32 cellular contexts compared by ENCODE assay signal in the genomic region with DNA sequence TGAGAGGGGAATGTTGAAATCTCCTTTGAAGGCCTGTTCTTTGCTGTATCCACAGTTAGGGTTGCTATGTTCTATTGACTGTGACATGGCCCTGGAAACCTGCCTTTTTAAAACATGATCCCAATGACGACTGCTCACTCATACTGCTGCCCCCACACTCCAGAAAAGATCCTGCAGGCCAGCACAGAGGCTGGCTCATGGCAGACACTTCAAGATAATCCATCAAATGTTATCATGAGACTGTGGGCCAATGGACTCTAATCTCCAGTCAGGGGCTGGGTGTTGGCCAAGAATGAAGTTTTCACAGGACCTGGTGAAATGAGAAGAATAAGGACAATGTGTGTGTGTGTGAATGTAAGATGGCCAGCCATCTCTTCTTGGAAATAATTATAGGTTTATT.
"Had no signal": no experiment of that assay in that cellular context is flagged by ENCODE, and none has a peak within 500 bp of the region (broad histone marks: within the 10 kb centered on the region; RNA-seq: fewer than 3 reads in every experiment).

No MANE protein-coding gene starts in this region.

- H3K4me3 Mint-ChIP-seq: activated B cell treated with CpG ODN at 0.5 μM for 24 hours; activated CD8-positive, alpha-beta memory T cell treated with anti-CD3 and anti-CD28 coated beads, Interleukin-2, amount 10 ng/mL, durations not matched to agents 7 days and 5 days; activated CD8-positive, alpha-beta T cell treated with anti-CD3 and anti-CD28 coated beads for 36 hours; activated naive CD4-positive, alpha-beta T cell treated with anti-CD3 and anti-CD28 coated beads, Interleukin-2, amount 10 ng/mL, durations not matched to agents 7 days and 5 days; activated naive CD8-positive, alpha-beta T cell treated with anti-CD3 and anti-CD28 coated beads, Interleukin-2, amount 10 ng/mL, durations not matched to agents 7 days and 5 days; activated T-helper 1 cell treated with anti-CD3 and anti-CD28 coated beads, Interleukin-12 subunit alpha, Interleukin-12 subunit beta, Interleukin-2, Interleukin-4 antibody, amounts not matched to agents 30 ng/mL and 10 ng/mL and 1 ng/mL, durations not matched to agents 14 hours and 24 hours and 36 hours; effector memory CD8-positive, alpha-beta T cell; T-helper 17 cell; T-helper 2 cell treated with Interferon-gamma antibody and Interleukin-4, amounts not matched to agents 5 μg/mL and 100 μg/mL, for 36 hours had no signal

- H3K36me3 Mint-ChIP-seq: activated CD8-positive, alpha-beta memory T cell treated with anti-CD3 and anti-CD28 coated beads, Interleukin-2, amount 10 ng/mL, durations not matched to agents 7 days and 5 days; activated naive CD4-positive, alpha-beta T cell treated with anti-CD3 and anti-CD28 coated beads, Interleukin-2, amount 10 ng/mL, durations not matched to agents 7 days and 5 days; activated naive CD4-positive, alpha-beta T cell treated with anti-CD3 and anti-CD28 coated beads, Interleukin-2, amount 50 U/mL, for 72 hours; activated naive CD8-positive, alpha-beta T cell treated with anti-CD3 and anti-CD28 coated beads, Interleukin-2, amount 10 ng/mL, durations not matched to agents 7 days and 5 days had no signal

- DNase-seq: activated B cell treated with CpG ODN at 0.5 μM for 24 hours; activated CD4-positive, alpha-beta T cell treated with anti-CD3 and anti-CD28 coated beads for 48 hours; activated CD4-positive, alpha-beta T cell treated with anti-CD3 and anti-CD28 coated beads, Interleukin-2, amount 50 U/mL, for 1 hour; activated CD4-positive, alpha-beta T cell treated with anti-CD3 and anti-CD28 coated beads, Interleukin-2, amount 50 U/mL, for 48 hours; activated CD8-positive, alpha-beta memory T cell treated with anti-CD3 and anti-CD28 coated beads, Interleukin-2, amount 10 ng/mL, durations not matched to agents 7 days and 5 days; activated CD8-positive, alpha-beta memory T cell treated with anti-CD3 and anti-CD28 coated beads, Interleukin-2, amount 50 U/mL, for 4 hours; activated CD8-positive, alpha-beta T cell treated with anti-CD3 and anti-CD28 coated beads for 36 hours; activated effector memory CD4-positive, alpha-beta T cell treated with anti-CD3 and anti-CD28 coated beads, Interleukin-2, amount 50 U/mL, for 16 hours; activated naive CD4-positive, alpha-beta T cell treated with anti-CD3 and anti-CD28 coated beads, Interleukin-2, amount 10 ng/mL, durations not matched to agents 7 days and 5 days; activated naive CD8-positive, alpha-beta T cell treated with anti-CD3 and anti-CD28 coated beads, Interleukin-2, amount 10 ng/mL, durations not matched to agents 7 days and 5 days; activated T-cell treated with anti-CD3 and anti-CD28 coated beads, Interleukin-2, amount 50 U/mL, for 1 hour; activated T-cell treated with anti-CD3 and anti-CD28 coated beads, Interleukin-2, amount 50 U/mL, for 48 hours; amniotic stem cell; anterior cingulate cortex; cortex of kidney; dermis blood vessel endothelial cell; effector CD4-positive, alpha-beta T cell; effector memory CD8-positive, alpha-beta T cell; foreskin melanocyte; heart right ventricle; T-helper 1 cell; T-helper 17 cell; T1000; WERI-Rb-1 had no signal

- H3K9me3 Mint-ChIP-seq: activated B cell treated with CpG ODN at 0.5 μM for 24 hours; activated CD8-positive, alpha-beta T cell treated with anti-CD3 and anti-CD28 coated beads for 36 hours; activated naive CD4-positive, alpha-beta T cell treated with anti-CD3 and anti-CD28 coated beads, Interleukin-2, amount 10 ng/mL, durations not matched to agents 7 days and 5 days; activated naive CD4-positive, alpha-beta T cell treated with anti-CD3 and anti-CD28 coated beads, Interleukin-2, amount 50 U/mL, for 72 hours; activated naive CD8-positive, alpha-beta T cell treated with anti-CD3 and anti-CD28 coated beads, Interleukin-2, amount 10 ng/mL, durations not matched to agents 7 days and 5 days; activated T-helper 1 cell treated with anti-CD3 and anti-CD28 coated beads, Interleukin-12 subunit alpha, Interleukin-12 subunit beta, Interleukin-2, Interleukin-4 antibody, amounts not matched to agents 30 ng/mL and 10 ng/mL and 1 ng/mL, durations not matched to agents 14 hours and 24 hours and 36 hours; activated T-helper 2 cell treated with anti-CD3 and anti-CD28 coated beads, Interferon-gamma antibody, Interleukin-2, Interleukin-4, amounts not matched to agents 10 μg/mL and 5 μg/mL and 100 μg/mL, durations not matched to agents 14 hours and 24 hours and 36 hours; effector memory CD8-positive, alpha-beta T cell; T-helper 2 cell treated with Interferon-gamma antibody and Interleukin-4, amounts not matched to agents 5 μg/mL and 100 μg/mL, for 36 hours had no signal

- H3K4me3 ChIP-seq: body of pancreas, esophagus muscularis mucosa, gastroesophageal sphincter, heart right ventricle, hepatocyte had no signal

- H3K4me1 Mint-ChIP-seq: activated B cell treated with CpG ODN at 0.5 μM for 24 hours had no signal

- H3K27ac Mint-ChIP-seq: activated B cell treated with CpG ODN at 0.5 μM for 24 hours; activated CD8-positive, alpha-beta memory T cell treated with anti-CD3 and anti-CD28 coated beads, Interleukin-2, amount 10 ng/mL, durations not matched to agents 7 days and 5 days; activated CD8-positive, alpha-beta T cell treated with anti-CD3 and anti-CD28 coated beads for 36 hours; activated naive CD4-positive, alpha-beta T cell treated with anti-CD3 and anti-CD28 coated beads, Interleukin-2, amount 10 ng/mL, durations not matched to agents 7 days and 5 days; activated naive CD8-positive, alpha-beta T cell treated with anti-CD3 and anti-CD28 coated beads, Interleukin-2, amount 10 ng/mL, durations not matched to agents 7 days and 5 days; activated T-helper 1 cell treated with anti-CD3 and anti-CD28 coated beads, Interleukin-12 subunit alpha, Interleukin-12 subunit beta, Interleukin-2, Interleukin-4 antibody, amounts not matched to agents 30 ng/mL and 10 ng/mL and 1 ng/mL, durations not matched to agents 14 hours and 24 hours and 36 hours; activated T-helper 2 cell treated with anti-CD3 and anti-CD28 coated beads, Interferon-gamma antibody, Interleukin-2, Interleukin-4, amounts not matched to agents 10 μg/mL and 5 μg/mL and 100 μg/mL, durations not matched to agents 14 hours and 24 hours and 36 hours; effector memory CD8-positive, alpha-beta T cell; T-helper 17 cell; T-helper 2 cell treated with Interferon-gamma antibody and Interleukin-4, amounts not matched to agents 5 μg/mL and 100 μg/mL, for 36 hours had no signal
